ENCODE assay signal across 1 cellular context in genomic region chr12:56300644-56301464, GRCh38.
TF ChIP-seq lines count a peak whose summit lies in the region.

No MANE protein-coding gene starts in this region.

TF ChIP-seq in GM12878, 131 proteins besides CTCF, POLR2A, EP300 and RAD21:
- peak; percentile 99 for TF ChIP-seq MLLT1 (IDR thresholded peaks at IDR 0.05)
- TF ChIP-seq WRNIP1 (IDR thresholded peaks at IDR 0.05; ENCODE audit: borderline replicate concordance, low read depth, low read length) = no peak
- TF ChIP-seq EED (IDR thresholded peaks at IDR 0.05; ENCODE audit: low read depth) = peak; percentile 29; the same call in 1 of the 2 replicates
- TF ChIP-seq ZBTB33 (IDR thresholded peaks at IDR 0.05) = peak; percentile 96
- peak; percentile 75; the same call in 1 of the 2 replicates for TF ChIP-seq IRF5 (IDR thresholded peaks at IDR 0.05; ENCODE audit: borderline replicate concordance)
- peak; percentile 5; the same call in 1 of the 2 replicates for TF ChIP-seq NR2F1 (conservative IDR thresholded peaks at IDR 0.05)
- peak; percentile 63 for TF ChIP-seq ZNF687 (IDR thresholded peaks at IDR 0.05)
- peak; percentile 84 for TF ChIP-seq NR2C1 (IDR thresholded peaks at IDR 0.05)
- TF ChIP-seq, protein P1, sequence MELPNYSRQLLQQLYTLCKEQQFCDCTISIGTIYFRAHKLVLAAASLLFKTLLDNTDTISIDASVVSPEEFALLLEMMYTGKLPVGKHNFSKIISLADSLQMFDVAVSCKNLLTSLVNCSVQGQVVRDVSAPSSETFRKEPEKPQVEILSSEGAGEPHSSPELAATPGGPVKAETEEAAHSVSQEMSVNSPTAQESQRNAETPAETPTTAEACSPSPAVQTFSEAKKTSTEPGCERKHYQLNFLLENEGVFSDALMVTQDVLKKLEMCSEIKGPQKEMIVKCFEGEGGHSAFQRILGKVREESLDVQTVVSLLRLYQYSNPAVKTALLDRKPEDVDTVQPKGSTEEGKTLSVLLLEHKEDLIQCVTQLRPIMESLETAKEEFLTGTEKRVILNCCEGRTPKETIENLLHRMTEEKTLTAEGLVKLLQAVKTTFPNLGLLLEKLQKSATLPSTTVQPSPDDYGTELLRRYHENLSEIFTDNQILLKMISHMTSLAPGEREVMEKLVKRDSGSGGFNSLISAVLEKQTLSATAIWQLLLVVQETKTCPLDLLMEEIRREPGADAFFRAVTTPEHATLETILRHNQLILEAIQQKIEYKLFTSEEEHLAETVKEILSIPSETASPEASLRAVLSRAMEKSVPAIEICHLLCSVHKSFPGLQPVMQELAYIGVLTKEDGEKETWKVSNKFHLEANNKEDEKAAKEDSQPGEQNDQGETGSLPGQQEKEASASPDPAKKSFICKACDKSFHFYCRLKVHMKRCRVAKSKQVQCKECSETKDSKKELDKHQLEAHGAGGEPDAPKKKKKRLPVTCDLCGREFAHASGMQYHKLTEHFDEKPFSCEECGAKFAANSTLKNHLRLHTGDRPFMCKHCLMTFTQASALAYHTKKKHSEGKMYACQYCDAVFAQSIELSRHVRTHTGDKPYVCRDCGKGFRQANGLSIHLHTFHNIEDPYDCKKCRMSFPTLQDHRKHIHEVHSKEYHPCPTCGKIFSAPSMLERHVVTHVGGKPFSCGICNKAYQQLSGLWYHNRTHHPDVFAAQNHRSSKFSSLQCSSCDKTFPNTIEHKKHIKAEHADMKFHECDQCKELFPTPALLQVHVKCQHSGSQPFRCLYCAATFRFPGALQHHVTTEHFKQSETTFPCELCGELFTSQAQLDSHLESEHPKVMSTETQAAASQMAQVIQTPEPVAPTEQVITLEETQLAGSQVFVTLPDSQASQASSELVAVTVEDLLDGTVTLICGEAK (IDR thresholded peaks at IDR 0.05; ENCODE audit: borderline replicate concordance) = peak; percentile 74; the same call in 1 of the 2 replicates
- 0 out of 2 replicates have a peak, but pooled peaks have one; percentile 9 for TF ChIP-seq YY1 (IDR thresholded peaks at IDR 0.05; ENCODE audit: low read depth, low read length)
- no peak for TF ChIP-seq ZBED1 (IDR thresholded peaks at IDR 0.05; ENCODE audit: borderline replicate concordance)
- TF ChIP-seq ATF7 (IDR thresholded peaks at IDR 0.05; ENCODE audit: low read depth) = peak; percentile 66
- no peak for TF ChIP-seq CBX3 (IDR thresholded peaks at IDR 0.05; ENCODE audit: borderline replicate concordance, low read depth)
- no peak for TF ChIP-seq SREBF1 (IDR thresholded peaks at IDR 0.05; ENCODE audit: low read length)
- no peak for TF ChIP-seq MTA3 (IDR thresholded peaks at IDR 0.05; ENCODE audit: borderline replicate concordance, low read length)
